Comparison of ENCODE assay signal across 16 cellular contexts in the genomic region with DNA sequence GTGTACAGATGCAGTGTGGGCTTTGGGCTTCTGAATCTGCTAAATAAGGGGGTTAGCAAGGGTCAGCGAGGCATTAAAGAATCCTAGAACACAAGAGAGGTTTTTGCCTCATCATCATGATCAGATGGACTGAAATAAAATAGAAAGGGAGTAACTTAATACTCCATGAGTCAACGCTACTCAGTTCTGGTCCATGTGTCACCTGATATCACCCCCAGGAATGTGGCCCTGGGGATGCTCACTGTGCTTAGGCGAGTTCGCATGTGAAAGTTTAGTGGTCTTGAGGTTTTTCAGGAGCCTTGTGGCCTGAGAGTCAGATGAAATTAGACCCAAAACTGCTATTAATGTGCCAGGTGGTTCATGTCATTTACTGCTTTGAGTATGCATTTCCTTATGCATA.
DNase-seq lines count a peak whose midpoint lies in the region; ATAC-seq and TF ChIP-seq lines count a peak whose summit lies in the region.
"Had no signal": no experiment of that assay in that cellular context is flagged by ENCODE, and none has a peak within 500 bp of the region (broad histone marks: within the 10 kb centered on the region; RNA-seq: fewer than 3 reads in every experiment).

No MANE protein-coding gene starts in this region.

- BruUV-seq in MCF 10A (replicated peaks; lab: Mats Ljungman, UMichigan) (no TSS peak), mammary epithelial cell (replicated peaks; lab: Mats Ljungman, UMichigan) (no TSS peak)

- POLR2A ChIA-PET in MCF 10A (lab: Yijun Ruan, JAX): no interaction called here

- peaks cover 6% of the 10 kb centered on the region for H3K9me3 ChIP-seq in mammary epithelial cell (replicated peaks; ENCODE audit: insufficient read depth, low read length)
- no peaks in the 10 kb centered on the region for H3K9me3 ChIP-seq in right atrium auricular region
- H3K9me3 ChIP-seq: adrenal gland, colonic mucosa had no signal

- intact Hi-C loops in MCF 10A (cut with micrococcal nuclease) (no loop called here), mammary epithelial cell (cut with micrococcal nuclease) (no loop called here), left colon (cut with DNase I, micrococcal nuclease) (no loop called here)

- no peak overlapping the region for H3K9ac ChIP-seq in mammary epithelial cell (ENCODE audit: insufficient read depth, low read length)

- in situ Hi-C loops in mammary epithelial cell (cut with MboI; ENCODE audit: low sequenced_read_pairs in 2 of 2): no loop called here

- H3K27me3 ChIP-seq in mammary epithelial cell (ENCODE audit: insufficient read depth, low read length) (no peaks in the 10 kb centered on the region), right atrium auricular region (no peaks in the 10 kb centered on the region)
- H3K27me3 ChIP-seq: adrenal gland, colonic mucosa had no signal

- 44% methylated on average over 4 of the region's 4 CpGs for WGBS in mammary epithelial cell (ENCODE audit: low coverage, missing lambda C conversion rate)

- H3K79me2 ChIP-seq in mammary epithelial cell (ENCODE audit: insufficient read depth, low read length): no peaks in the 10 kb centered on the region

- H3K4me2 ChIP-seq in mammary epithelial cell (ENCODE audit: insufficient read depth, low read depth, low read length): no peak overlapping the region

- H3K27me3 Mint-ChIP-seq in MCF 10A (ENCODE audit: insufficient read depth, unreplicated experiment): no peaks in the 10 kb centered on the region

- no peak overlapping the region for H2AFZ ChIP-seq in mammary epithelial cell (ENCODE audit: low read depth, low read length)

- no peak for ATAC-seq in left colon
- ATAC-seq: activated T-cell treated with anti-CD3 and anti-CD28 coated beads, Interleukin-2, amount 50 U/mL, for 72 hours; Panc1 had no signal

- no peaks in the 10 kb centered on the region for H3K4me1 Mint-ChIP-seq in MCF 10A (ENCODE audit: insufficient read depth, unreplicated experiment)

- CTCF ChIA-PET in MCF 10A (lab: Yijun Ruan, JAX): no interaction called here
- CTCF ChIA-PET in mammary epithelial cell (lab: Charles Lee; ENCODE audit: low non-redundant PET): no interaction called here

- no peaks in the 10 kb centered on the region for H4K20me1 ChIP-seq in mammary epithelial cell (ENCODE audit: insufficient read depth, low read length)

- H3K36me3 Mint-ChIP-seq in MCF 10A (ENCODE audit: insufficient read depth, unreplicated experiment): no peaks in the 10 kb centered on the region

- peak; percentile 21 for DNase-seq in MCF 10A (ENCODE audit: unreplicated experiment)
- DNase-seq in mammary epithelial cell: no peak
- DNase-seq in RPMI7951 (ENCODE audit: low read depth): peak; percentile 81
- DNase-seq in fibroblast of the conjunctiva (ENCODE audit: low read depth): peak; percentile 43
- no peak for DNase-seq in right atrium auricular region (ENCODE audit: low spot score)
- no peak for DNase-seq in hypothalamus (lab: John Stamatoyannopoulos, UW)
- DNase-seq in left colon: no peak
- no peak for DNase-seq in NCI-H82 treated with DMSO at 0.1 percent for 48 hours (lab: John Stamatoyannopoulos, UW; ENCODE audit: unreplicated experiment)
- DNase-seq: activated T-cell treated with anti-CD3 and anti-CD28 coated beads, Interleukin-2, amount 50 U/mL, for 72 hours; adrenal gland; colonic mucosa; erythroblast; MV-4-11; nucleus accumbens had no signal

- no peak overlapping the region for H3K4me3 Mint-ChIP-seq in MCF 10A (ENCODE audit: unreplicated experiment)
- H3K4me3 Mint-ChIP-seq: activated T-cell treated with anti-CD3 and anti-CD28 coated beads, Interleukin-2, amount 50 U/mL, for 72 hours; T-helper 2 cell treated with Interferon-gamma antibody and Interleukin-4, amounts not matched to agents 5 μg/mL and 100 μg/mL, for 36 hours had no signal

- H3K9me3 Mint-ChIP-seq in MCF 10A (ENCODE audit: unreplicated experiment): peaks cover 7% of the 10 kb centered on the region

- TF ChIP-seq CTCF in MCF 10A (IDR thresholded peaks at IDR 0.05; ENCODE audit: unreplicated experiment): no peak
- TF ChIP-seq CTCF in mammary epithelial cell (conservative IDR thresholded peaks at IDR 0.05 in 1 of 2, IDR thresholded peaks at IDR 0.05 in 1 of 2; ENCODE audit: extremely low read depth in 1 of 2, insufficient read depth in 1 of 2, low read depth in 1 of 2, low read length in 2 of 2): no peak
- TF ChIP-seq CTCF in right atrium auricular region (IDR thresholded peaks at IDR 0.05): no peak

- H3K27ac ChIP-seq in mammary epithelial cell (ENCODE audit: insufficient read depth, low read depth, low read length): no peak overlapping the region
- no peak overlapping the region for H3K27ac ChIP-seq in right atrium auricular region
- H3K27ac ChIP-seq: adrenal gland, colonic mucosa had no signal

- no peak overlapping the region for H3K27ac Mint-ChIP-seq in MCF 10A (ENCODE audit: low read depth, unreplicated experiment)
- H3K27ac Mint-ChIP-seq: activated T-cell treated with anti-CD3 and anti-CD28 coated beads, Interleukin-2, amount 50 U/mL, for 72 hours; T-helper 2 cell treated with Interferon-gamma antibody and Interleukin-4, amounts not matched to agents 5 μg/mL and 100 μg/mL, for 36 hours had no signal

- no peaks in the 10 kb centered on the region for H3K36me3 ChIP-seq in mammary epithelial cell (ENCODE audit: insufficient read depth, low read length)
- no peaks in the 10 kb centered on the region for H3K36me3 ChIP-seq in right atrium auricular region
- H3K36me3 ChIP-seq: adrenal gland, colonic mucosa had no signal

- H3K4me1 ChIP-seq in mammary epithelial cell (ENCODE audit: insufficient read depth, low read length) (no peaks in the 10 kb centered on the region), right atrium auricular region (no peaks in the 10 kb centered on the region)
- H3K4me1 ChIP-seq: adrenal gland, colonic mucosa had no signal

- dilution Hi-C loops in mammary epithelial cell (cut with HindIII; ENCODE audit: low sequenced_read_pairs): no loop called here

- H3K4me3 ChIP-seq in mammary epithelial cell (replicated peaks in 1 of 3; ENCODE audit: insufficient read depth in 1 of 3, low read depth in 2 of 3, low read length in 3 of 3): no peak overlapping the region
- H3K4me3 ChIP-seq in right atrium auricular region: no peak overlapping the region
- H3K4me3 ChIP-seq: adrenal gland, colonic mucosa had no signal

Comparison
In these comparisons a context has a peak if more than half of its experiments do, and no peak if none do; other contexts are left out.
1. DNase-seq: peak in MCF 10A (single experiment), RPMI7951 (single experiment) and fibroblast of the conjunctiva (single experiment); none in mammary epithelial cell (single experiment), right atrium auricular region (single experiment), hypothalamus (0 of 51), left colon (0 of 2) and NCI-H82 treated with DMSO at 0.1 percent for 48 hours (single experiment).